Comparison of ENCODE assay signal across 1 cellular context in the genomic region with DNA sequence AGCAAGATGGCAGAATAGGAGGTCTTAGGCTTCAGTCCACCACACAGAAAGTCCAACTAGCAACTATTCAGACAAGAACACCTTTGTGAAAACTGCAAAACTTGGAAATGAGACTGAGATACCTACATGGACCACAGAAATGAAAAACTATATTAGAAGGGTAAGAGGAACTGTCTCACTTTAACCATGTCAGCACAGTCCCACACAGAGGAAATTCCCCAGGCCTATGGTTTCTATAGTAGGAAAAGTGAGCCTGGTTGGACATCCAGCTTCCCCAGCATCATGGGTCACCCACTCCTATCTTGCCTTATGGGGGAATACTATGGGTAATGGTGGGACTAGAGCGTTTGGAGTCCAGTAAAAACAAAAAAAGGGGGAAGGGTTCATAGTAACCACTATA.
TF ChIP-seq lines count a peak whose summit lies in the region.

No MANE protein-coding gene starts in this region.

TF ChIP-seq in GM12878, 131 proteins besides CTCF, POLR2A, EP300 and RAD21 (continued from another document):
- TF ChIP-seq, protein P1, sequence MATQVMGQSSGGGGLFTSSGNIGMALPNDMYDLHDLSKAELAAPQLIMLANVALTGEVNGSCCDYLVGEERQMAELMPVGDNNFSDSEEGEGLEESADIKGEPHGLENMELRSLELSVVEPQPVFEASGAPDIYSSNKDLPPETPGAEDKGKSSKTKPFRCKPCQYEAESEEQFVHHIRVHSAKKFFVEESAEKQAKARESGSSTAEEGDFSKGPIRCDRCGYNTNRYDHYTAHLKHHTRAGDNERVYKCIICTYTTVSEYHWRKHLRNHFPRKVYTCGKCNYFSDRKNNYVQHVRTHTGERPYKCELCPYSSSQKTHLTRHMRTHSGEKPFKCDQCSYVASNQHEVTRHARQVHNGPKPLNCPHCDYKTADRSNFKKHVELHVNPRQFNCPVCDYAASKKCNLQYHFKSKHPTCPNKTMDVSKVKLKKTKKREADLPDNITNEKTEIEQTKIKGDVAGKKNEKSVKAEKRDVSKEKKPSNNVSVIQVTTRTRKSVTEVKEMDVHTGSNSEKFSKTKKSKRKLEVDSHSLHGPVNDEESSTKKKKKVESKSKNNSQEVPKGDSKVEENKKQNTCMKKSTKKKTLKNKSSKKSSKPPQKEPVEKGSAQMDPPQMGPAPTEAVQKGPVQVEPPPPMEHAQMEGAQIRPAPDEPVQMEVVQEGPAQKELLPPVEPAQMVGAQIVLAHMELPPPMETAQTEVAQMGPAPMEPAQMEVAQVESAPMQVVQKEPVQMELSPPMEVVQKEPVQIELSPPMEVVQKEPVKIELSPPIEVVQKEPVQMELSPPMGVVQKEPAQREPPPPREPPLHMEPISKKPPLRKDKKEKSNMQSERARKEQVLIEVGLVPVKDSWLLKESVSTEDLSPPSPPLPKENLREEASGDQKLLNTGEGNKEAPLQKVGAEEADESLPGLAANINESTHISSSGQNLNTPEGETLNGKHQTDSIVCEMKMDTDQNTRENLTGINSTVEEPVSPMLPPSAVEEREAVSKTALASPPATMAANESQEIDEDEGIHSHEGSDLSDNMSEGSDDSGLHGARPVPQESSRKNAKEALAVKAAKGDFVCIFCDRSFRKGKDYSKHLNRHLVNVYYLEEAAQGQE (IDR thresholded peaks at IDR 0.05; ENCODE audit: low read depth, low read length): no peak
- no peak for TF ChIP-seq TARDBP (IDR thresholded peaks at IDR 0.05; ENCODE audit: borderline replicate concordance)
- no peak for TF ChIP-seq RUNX3 (IDR thresholded peaks at IDR 0.05; ENCODE audit: low read length)
- no peak for TF ChIP-seq NRF1 (conservative IDR thresholded peaks at IDR 0.05; ENCODE audit: low read depth, low read length)
- no peak for TF ChIP-seq MTA3 (IDR thresholded peaks at IDR 0.05; ENCODE audit: borderline replicate concordance, low read length)
- no peak for TF ChIP-seq RAD51 (IDR thresholded peaks at IDR 0.05)
- TF ChIP-seq CHD4 (IDR thresholded peaks at IDR 0.05): no peak
- TF ChIP-seq, protein P2, sequence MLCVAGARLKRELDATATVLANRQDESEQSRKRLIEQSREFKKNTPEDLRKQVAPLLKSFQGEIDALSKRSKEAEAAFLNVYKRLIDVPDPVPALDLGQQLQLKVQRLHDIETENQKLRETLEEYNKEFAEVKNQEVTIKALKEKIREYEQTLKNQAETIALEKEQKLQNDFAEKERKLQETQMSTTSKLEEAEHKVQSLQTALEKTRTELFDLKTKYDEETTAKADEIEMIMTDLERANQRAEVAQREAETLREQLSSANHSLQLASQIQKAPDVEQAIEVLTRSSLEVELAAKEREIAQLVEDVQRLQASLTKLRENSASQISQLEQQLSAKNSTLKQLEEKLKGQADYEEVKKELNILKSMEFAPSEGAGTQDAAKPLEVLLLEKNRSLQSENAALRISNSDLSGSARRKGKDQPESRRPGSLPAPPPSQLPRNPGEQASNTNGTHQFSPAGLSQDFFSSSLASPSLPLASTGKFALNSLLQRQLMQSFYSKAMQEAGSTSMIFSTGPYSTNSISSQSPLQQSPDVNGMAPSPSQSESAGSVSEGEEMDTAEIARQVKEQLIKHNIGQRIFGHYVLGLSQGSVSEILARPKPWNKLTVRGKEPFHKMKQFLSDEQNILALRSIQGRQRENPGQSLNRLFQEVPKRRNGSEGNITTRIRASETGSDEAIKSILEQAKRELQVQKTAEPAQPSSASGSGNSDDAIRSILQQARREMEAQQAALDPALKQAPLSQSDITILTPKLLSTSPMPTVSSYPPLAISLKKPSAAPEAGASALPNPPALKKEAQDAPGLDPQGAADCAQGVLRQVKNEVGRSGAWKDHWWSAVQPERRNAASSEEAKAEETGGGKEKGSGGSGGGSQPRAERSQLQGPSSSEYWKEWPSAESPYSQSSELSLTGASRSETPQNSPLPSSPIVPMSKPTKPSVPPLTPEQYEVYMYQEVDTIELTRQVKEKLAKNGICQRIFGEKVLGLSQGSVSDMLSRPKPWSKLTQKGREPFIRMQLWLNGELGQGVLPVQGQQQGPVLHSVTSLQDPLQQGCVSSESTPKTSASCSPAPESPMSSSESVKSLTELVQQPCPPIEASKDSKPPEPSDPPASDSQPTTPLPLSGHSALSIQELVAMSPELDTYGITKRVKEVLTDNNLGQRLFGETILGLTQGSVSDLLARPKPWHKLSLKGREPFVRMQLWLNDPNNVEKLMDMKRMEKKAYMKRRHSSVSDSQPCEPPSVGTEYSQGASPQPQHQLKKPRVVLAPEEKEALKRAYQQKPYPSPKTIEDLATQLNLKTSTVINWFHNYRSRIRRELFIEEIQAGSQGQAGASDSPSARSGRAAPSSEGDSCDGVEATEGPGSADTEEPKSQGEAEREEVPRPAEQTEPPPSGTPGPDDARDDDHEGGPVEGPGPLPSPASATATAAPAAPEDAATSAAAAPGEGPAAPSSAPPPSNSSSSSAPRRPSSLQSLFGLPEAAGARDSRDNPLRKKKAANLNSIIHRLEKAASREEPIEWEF (IDR thresholded peaks at IDR 0.05; ENCODE audit: insufficient replicate concordance, low read depth, low read length): no peak
- TF ChIP-seq, protein P3, sequence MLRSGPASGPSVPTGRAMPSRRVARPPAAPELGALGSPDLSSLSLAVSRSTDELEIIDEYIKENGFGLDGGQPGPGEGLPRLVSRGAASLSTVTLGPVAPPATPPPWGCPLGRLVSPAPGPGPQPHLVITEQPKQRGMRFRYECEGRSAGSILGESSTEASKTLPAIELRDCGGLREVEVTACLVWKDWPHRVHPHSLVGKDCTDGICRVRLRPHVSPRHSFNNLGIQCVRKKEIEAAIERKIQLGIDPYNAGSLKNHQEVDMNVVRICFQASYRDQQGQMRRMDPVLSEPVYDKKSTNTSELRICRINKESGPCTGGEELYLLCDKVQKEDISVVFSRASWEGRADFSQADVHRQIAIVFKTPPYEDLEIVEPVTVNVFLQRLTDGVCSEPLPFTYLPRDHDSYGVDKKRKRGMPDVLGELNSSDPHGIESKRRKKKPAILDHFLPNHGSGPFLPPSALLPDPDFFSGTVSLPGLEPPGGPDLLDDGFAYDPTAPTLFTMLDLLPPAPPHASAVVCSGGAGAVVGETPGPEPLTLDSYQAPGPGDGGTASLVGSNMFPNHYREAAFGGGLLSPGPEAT (IDR thresholded peaks at IDR 0.05; ENCODE audit: low read depth): no peak
- no peak for TF ChIP-seq POU2F2 (IDR thresholded peaks at IDR 0.05; ENCODE audit: borderline replicate concordance, low read depth, low read length)
TF ChIP-seq in GM12878: peak in this region for 0.
